In the genomic region with DNA sequence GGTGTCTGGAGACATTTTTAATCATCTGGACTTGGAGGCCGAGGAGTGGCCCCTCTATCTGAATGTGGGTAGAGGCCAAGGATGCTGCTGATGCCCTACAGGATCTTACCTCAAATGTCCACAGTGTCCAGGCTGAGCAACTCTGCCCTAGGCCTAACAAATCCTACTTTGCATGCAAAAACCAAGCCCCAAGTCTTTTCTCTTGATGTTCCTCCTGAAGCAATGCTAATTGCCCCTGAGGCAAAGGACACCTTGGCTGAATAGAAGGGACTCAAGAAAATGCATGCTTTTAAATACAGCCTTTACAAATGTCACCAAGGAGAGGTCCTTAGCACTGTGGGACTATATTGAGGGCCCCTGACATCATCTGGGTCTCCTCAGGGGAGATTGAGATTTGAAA, we compare ENCODE assay signal across 19 cellular contexts. TPM values are rescaled to one million over a fixed set of nuclear protein-coding genes. Genes with fewer than 3 reads are reported as not detected.
DNase-seq lines count a peak whose midpoint lies in the region; ATAC-seq and TF ChIP-seq lines count a peak whose summit lies in the region.
"Had no signal": no experiment of that assay in that cellular context is flagged by ENCODE, and none has a peak within 500 bp of the region (broad histone marks: within the 10 kb centered on the region; RNA-seq: fewer than 3 reads in every experiment).

No MANE protein-coding gene starts in this region.

- no peak overlapping the region for H4K8ac ChIP-seq in H9 (replicated peaks; ENCODE audit: insufficient read length, low read depth, low read length)

- ATAC-seq in left ventricle myocardium superior (no peak), PC-3 (no peak)

- no peaks in the 10 kb centered on the region for H3K23me2 ChIP-seq in H9 (ENCODE audit: insufficient read length, low read depth, low read length, poor library complexity, severe bottlenecking)

- TF ChIP-seq CTCF in H9 (conservative IDR thresholded peaks at IDR 0.05) (no peak), neural progenitor cell (IDR thresholded peaks at IDR 0.05) (no peak), PC-3 (conservative IDR thresholded peaks at IDR 0.05; ENCODE audit: low read depth, low read length) (no peak)

- no peak overlapping the region for H3K56ac ChIP-seq in H9 (ENCODE audit: insufficient read length, low read depth, low read length)

- H3K4me3 Mint-ChIP-seq in H9, result peak overlapping the region; percentile 2 to 35; a peak in 3 of 5 replicates
- no peak overlapping the region for H3K4me3 Mint-ChIP-seq in neural progenitor cell
- H3K4me3 Mint-ChIP-seq: B cell; CD8-positive, alpha-beta memory T cell had no signal

- POLR2A ChIA-PET in PC-3 (lab: Charles Lee; ENCODE audit: unreplicated experiment), result no interaction called here

- H3K27ac Mint-ChIP-seq in H9 (peak overlapping the region; percentile 30 to 94 (median 92); a peak in 5 of 7 replicates), neural progenitor cell (no peak overlapping the region)
- H3K27ac Mint-ChIP-seq: B cell; CD4-positive, CD25-positive, alpha-beta regulatory T cell; CD8-positive, alpha-beta memory T cell had no signal

- H3K4me2 ChIP-seq in H9 (ENCODE audit: insufficient read depth, insufficient read length, low read length) (no peak overlapping the region), neural progenitor cell (peak overlapping the region; percentile 10), PC-3 (ENCODE audit: low read length) (no peak overlapping the region)
- H3K4me2 ChIP-seq: BLaER1 treated with 17β-estradiol and CSF1 and Interleukin-3, amounts not matched to agents 10 nM and 100 nM had no signal

- H4K5ac ChIP-seq in H9 (ENCODE audit: insufficient read length, low read depth, low read length), result no peak overlapping the region

- H3T11ph ChIP-seq in H9 (ENCODE audit: low read length), result no peak overlapping the region

- intact Hi-C loops in left ventricle myocardium superior (cut with micrococcal nuclease), result no loop called here
- intact Hi-C loops in PC-3 (cut with micrococcal nuclease), result no loop called here

- no TSS peak for BruUV-seq in PC-3 (replicated peaks; lab: Mats Ljungman, UMichigan)

- DNase-seq in H9, result no peak
- DNase-seq in NT2/D1 (ENCODE audit: low read depth, low spot score), result peak; percentile 11
- no peak for DNase-seq in neural progenitor cell (ENCODE audit: low spot score)
- DNase-seq in KBM-7, result no peak
- no peak for DNase-seq in C1 segment of cervical spinal cord (lab: John Stamatoyannopoulos, UW)
- DNase-seq in left ventricle myocardium superior, result no peak
- no peak for DNase-seq in PC-3
- DNase-seq: CD4-positive, CD25-positive, alpha-beta regulatory T cell; CD8-positive, alpha-beta memory T cell; COR-L47; DMS 273 treated with DMSO at 0.1 percent for 48 hours; DMS53; DND-41; EL; HCEC 1CT had no signal

- H2BK15ac ChIP-seq in H9 (ENCODE audit: low read depth, low read length), result no peak overlapping the region

- peaks cover 0 to 3% of the 10 kb centered on the region in 2 experiments; a peak in 2 of 5 replicates for H3K9me3 Mint-ChIP-seq in H9
- peaks cover 2% of the 10 kb centered on the region for H3K9me3 Mint-ChIP-seq in neural progenitor cell
- H3K9me3 Mint-ChIP-seq: CD8-positive, alpha-beta memory T cell had no signal

- H3K18ac ChIP-seq in H9 (ENCODE audit: insufficient read length, low read depth, low read length), result no peak overlapping the region

- no peaks in the 10 kb centered on the region; a peak in 2 of 7 replicates for H3K36me3 Mint-ChIP-seq in H9 (ENCODE audit: insufficient read depth in 1 of 3, low read depth in 3 of 3)
- H3K36me3 Mint-ChIP-seq in neural progenitor cell, result no peaks in the 10 kb centered on the region
- H3K36me3 Mint-ChIP-seq: CD4-positive, CD25-positive, alpha-beta regulatory T cell; CD8-positive, alpha-beta memory T cell had no signal

- H3K27ac ChIP-seq in H9 (ENCODE audit: insufficient read length, low read depth, low read length), result no peak overlapping the region
- peak overlapping the region; percentile 45 for H3K27ac ChIP-seq in iPS-18a (ENCODE audit: low read length)
- H3K27ac ChIP-seq in neural progenitor cell, result no peak overlapping the region
- no peak overlapping the region for H3K27ac ChIP-seq in PC-3 (ENCODE audit: low read length)
- H3K27ac ChIP-seq: BLaER1 treated with 17β-estradiol and CSF1 and Interleukin-3, amounts not matched to agents 10 nM and 100 nM had no signal

- peaks cover 65 to 67% of the 10 kb centered on the region in 2 experiments for H3K4me1 Mint-ChIP-seq in H9
- H3K4me1 Mint-ChIP-seq in neural progenitor cell, result peaks cover 14% of the 10 kb centered on the region
- H3K4me1 Mint-ChIP-seq: B cell had no signal

- H2BK120ac ChIP-seq in H9 (ENCODE audit: low read depth, low read length, poor library complexity, severe bottlenecking), result no peak overlapping the region

- H3F3A ChIP-seq in neural progenitor cell (ENCODE audit: low read depth) (peaks cover 3% of the 10 kb centered on the region), PC-3 (ENCODE audit: low read length, unreplicated experiment) (no peaks in the 10 kb centered on the region)

- H3K36me3 ChIP-seq in NT2/D1 (ENCODE audit: insufficient read depth, insufficient read length, low read length), result no peaks in the 10 kb centered on the region
- H3K36me3 ChIP-seq in iPS-18a (ENCODE audit: control insufficient read depth, low read depth, low read length), result no peaks in the 10 kb centered on the region
- H3K36me3 ChIP-seq in neural progenitor cell, result no peaks in the 10 kb centered on the region
- H3K36me3 ChIP-seq in PC-3 (ENCODE audit: low read depth, low read length), result no peaks in the 10 kb centered on the region
- H3K36me3 ChIP-seq: BLaER1 treated with 17β-estradiol and CSF1 and Interleukin-3, amounts not matched to agents 10 nM and 100 nM had no signal

- no peak overlapping the region for H3K4ac ChIP-seq in H9 (ENCODE audit: low read depth, low read length)

- H3K9me2 ChIP-seq in PC-3 (replicated peaks; ENCODE audit: low read length), result no peaks in the 10 kb centered on the region

- H3K23ac ChIP-seq in H9 (ENCODE audit: insufficient read length, low read depth, low read length), result no peak overlapping the region

- H2AFZ ChIP-seq in H9 (ENCODE audit: low read length) (no peak overlapping the region), neural progenitor cell (replicated peaks) (no peak overlapping the region), PC-3 (ENCODE audit: low read length) (no peak overlapping the region)

- no peaks in the 10 kb centered on the region for H3K9me3 ChIP-seq in H9 (ENCODE audit: control insufficient read depth, low read depth, low read length)
- no peaks in the 10 kb centered on the region for H3K9me3 ChIP-seq in NT2/D1 (ENCODE audit: insufficient read depth, low read length)
- H3K9me3 ChIP-seq in iPS-18a (ENCODE audit: control insufficient read depth, low read depth, low read length), result no peaks in the 10 kb centered on the region
- no peaks in the 10 kb centered on the region for H3K9me3 ChIP-seq in neural progenitor cell (ENCODE audit: low read depth)
- no peaks in the 10 kb centered on the region for H3K9me3 ChIP-seq in PC-3 (ENCODE audit: low read length)
- H3K9me3 ChIP-seq: BLaER1 treated with 17β-estradiol and CSF1 and Interleukin-3, amounts not matched to agents 10 nM and 100 nM had no signal

- H4K91ac ChIP-seq in H9 (ENCODE audit: insufficient read length, low read depth, low read length), result no peak overlapping the region

- H2BK20ac ChIP-seq in H9 (ENCODE audit: low read depth, low read length, poor library complexity, severe bottlenecking), result no peak overlapping the region

- no peak overlapping the region for H3K4me3 ChIP-seq in NT2/D1 (ENCODE audit: insufficient read length, low read depth)
- peak overlapping the region; percentile 16 for H3K4me3 ChIP-seq in iPS-18a (ENCODE audit: low read length)
- H3K4me3 ChIP-seq in neural progenitor cell, result no peak overlapping the region
- no peak overlapping the region for H3K4me3 ChIP-seq in PC-3 (ENCODE audit: low read length)
- H3K4me3 ChIP-seq: BLaER1 treated with 17β-estradiol and CSF1 and Interleukin-3, amounts not matched to agents 10 nM and 100 nM had no signal

- H3K79me1 ChIP-seq in H9 (ENCODE audit: insufficient read depth, low read depth, low read length, poor library complexity, severe bottlenecking), result no peaks in the 10 kb centered on the region

- H2BK5ac ChIP-seq in H9 (ENCODE audit: insufficient read length, low read length), result no peak overlapping the region

- CTCF ChIA-PET in PC-3 (lab: Charles Lee), result no interaction called here

- WGBS in H9 (ENCODE audit: extremely low coverage, insufficient read length, low lambda C conversion rate), result no CpG with 5 or more reads among the region's 1 CpG

- H2BK12ac ChIP-seq in H9 (ENCODE audit: insufficient read length, low read depth, low read length), result no peak overlapping the region

- in situ Hi-C loops in KBM-7 (cut with MboI; ENCODE audit: low pct_unique_long_range_greater_than_20kb, low sequenced_read_pairs), result no loop called here

- no peaks in the 10 kb centered on the region for H4K20me1 ChIP-seq in H9 (ENCODE audit: control insufficient read depth, insufficient read depth, insufficient read length)
- no peaks in the 10 kb centered on the region for H4K20me1 ChIP-seq in neural progenitor cell (ENCODE audit: low read depth)
- H4K20me1 ChIP-seq in PC-3 (ENCODE audit: low read length), result no peaks in the 10 kb centered on the region
- H4K20me1 ChIP-seq: BLaER1 treated with 17β-estradiol and CSF1 and Interleukin-3, amounts not matched to agents 10 nM and 100 nM had no signal

- H2AK5ac ChIP-seq in H9 (ENCODE audit: insufficient read length, low read length), result no peak overlapping the region

- H3K14ac ChIP-seq in H9 (ENCODE audit: insufficient read depth, low read length), result no peak overlapping the region

- H3K27me3 ChIP-seq in H9 (ENCODE audit: insufficient read depth, low read length) (no peaks in the 10 kb centered on the region; the same call in 1 of the 2 replicates), NT2/D1 (ENCODE audit: insufficient read depth, insufficient read length) (peaks cover 4% of the 10 kb centered on the region), iPS-18a (ENCODE audit: control insufficient read depth, insufficient read depth, low read length) (peaks cover 17% of the 10 kb centered on the region), neural progenitor cell (no peaks in the 10 kb centered on the region), PC-3 (ENCODE audit: low read length) (peaks cover 51% of the 10 kb centered on the region)
- H3K27me3 ChIP-seq: BLaER1 treated with 17β-estradiol and CSF1 and Interleukin-3, amounts not matched to agents 10 nM and 100 nM had no signal

- H3K4me1 ChIP-seq in H9 (ENCODE audit: insufficient read depth, low read length) (peaks cover 8% of the 10 kb centered on the region; the same call in 1 of the 2 replicates), NT2/D1 (ENCODE audit: insufficient read depth, insufficient read length) (peaks cover 12% of the 10 kb centered on the region), iPS-18a (ENCODE audit: control insufficient read depth, low read depth, low read length) (peaks cover 22% of the 10 kb centered on the region), neural progenitor cell (peaks cover 31% of the 10 kb centered on the region), PC-3 (ENCODE audit: insufficient read depth, low read length) (no peaks in the 10 kb centered on the region)

- H3K9ac ChIP-seq in H9 (ENCODE audit: extremely low read depth, insufficient read length, low read length), result no peak overlapping the region
- no peak overlapping the region for H3K9ac ChIP-seq in NT2/D1 (ENCODE audit: insufficient read length, low read depth)
- no peak overlapping the region for H3K9ac ChIP-seq in iPS-18a (ENCODE audit: low read length)
- H3K9ac ChIP-seq in neural progenitor cell, result no peak overlapping the region
- no peak overlapping the region for H3K9ac ChIP-seq in PC-3 (ENCODE audit: low read length)
- H3K9ac ChIP-seq: BLaER1 treated with 17β-estradiol and CSF1 and Interleukin-3, amounts not matched to agents 10 nM and 100 nM had no signal

- H3K27me3 Mint-ChIP-seq in H9 (ENCODE audit: low read depth) (peaks cover 52% of the 10 kb centered on the region), neural progenitor cell (ENCODE audit: insufficient read depth, low read depth) (peaks cover 14% of the 10 kb centered on the region)

- H3K79me2 ChIP-seq in H9 (ENCODE audit: insufficient read depth, low read length) (no peaks in the 10 kb centered on the region), neural progenitor cell (ENCODE audit: low read depth) (no peaks in the 10 kb centered on the region), PC-3 (ENCODE audit: low read length) (no peaks in the 10 kb centered on the region)

RNA-seq across cellular contexts. Expression of a gene that starts 43.8 kb away (rescaled TPM):
- total RNA-seq in H9 (2021) (54.3 and 60.3 TPM in 2 replicates), neural progenitor cell (ENCODE audit: low replicate concordance) (6.7 and 22.6 TPM in 2 replicates), left ventricle myocardium superior (0.35 TPM), PC-3 (2014; rRNA removed) (0.12 TPM in 1 of 2 replicates, not detected in the other)
- total RNA-seq: A172; B cell; CD4-positive, CD25-positive, alpha-beta regulatory T cell; CD8-positive, alpha-beta memory T cell had no signal
